16 cellular contexts compared by ENCODE assay signal in the genomic region with DNA sequence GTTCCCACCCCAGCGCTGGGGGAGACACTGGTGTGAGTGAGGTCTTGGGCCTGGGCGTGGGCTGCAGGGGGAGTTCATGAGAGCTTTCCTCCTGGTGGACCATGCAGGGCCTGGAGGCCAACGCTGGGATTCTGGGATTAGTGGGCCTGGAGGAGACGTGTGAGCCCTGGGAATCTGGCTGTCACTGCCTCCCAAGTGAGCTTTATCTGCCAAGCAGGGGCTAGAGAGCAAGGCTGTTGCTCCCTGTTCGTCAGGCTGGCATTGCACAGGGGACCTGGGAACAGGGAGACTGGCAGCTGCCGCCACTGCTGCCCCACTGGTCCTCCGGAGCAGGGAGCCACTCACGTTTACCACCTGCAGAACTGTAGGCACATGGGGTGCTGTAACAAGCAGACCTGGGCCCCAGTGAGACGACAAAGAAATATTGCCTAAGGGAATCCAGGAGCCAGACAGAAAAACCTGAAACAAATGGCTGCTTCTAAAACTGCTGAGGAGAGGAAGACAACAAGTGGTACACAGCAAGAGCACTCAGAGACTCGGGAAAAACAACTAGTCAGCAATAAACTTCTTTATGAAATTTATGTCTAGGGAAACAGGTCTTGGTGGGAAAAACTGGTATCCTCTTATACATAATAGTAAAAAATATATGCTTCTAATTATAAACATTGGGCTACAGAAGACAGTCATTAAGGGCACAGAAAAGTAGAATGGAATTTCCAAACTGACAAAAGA. TPM values are rescaled to one million over a fixed set of nuclear protein-coding genes. Genes with fewer than 3 reads are reported as not detected.
DNase-seq lines count a peak whose midpoint lies in the region; ATAC-seq, FAIRE-seq and TF ChIP-seq lines count a peak whose summit lies in the region.
"Had no signal": no experiment of that assay in that cellular context is flagged by ENCODE, and none has a peak within 500 bp of the region (broad histone marks: within the 10 kb centered on the region; RNA-seq: fewer than 3 reads in every experiment).

No MANE protein-coding gene starts in this region.

- DNase-seq in ELF-1 (ENCODE audit: low read depth, low spot score) (peak; percentile 67), NCI-H69 (lab: John Stamatoyannopoulos, UW) (peak; percentile 30), HepG2 (ENCODE audit: low spot score) (no peak), trophoblast cell (no peak), RWPE1 (ENCODE audit: low spot score) (no peak), NOMO-1 treated with dmso at 0.1 percent for 144 hours (lab: John Stamatoyannopoulos, UW; ENCODE audit: unreplicated experiment) (no peak)
- DNase-seq in effector memory CD4-positive, alpha-beta T cell: no peak
- DNase-seq: CD4-positive, alpha-beta memory T cell; DMS79; Karpas-422; NCI-H1105 treated with DMSO at 0.1 percent for 48 hours; NCI-H187 treated with DMSO at 0.1 percent for 48 hours; SW 1271 had no signal

- H3K27me3 ChIP-seq in HepG2 (ENCODE audit: control insufficient read depth in 1 of 2, insufficient read depth in 2 of 2, low read length in 2 of 2): no peaks in the 10 kb centered on the region
- H3K27me3 ChIP-seq in trophoblast cell (ENCODE audit: insufficient read depth, low read length): no peaks in the 10 kb centered on the region
- H3K27me3 ChIP-seq in effector memory CD4-positive, alpha-beta T cell (replicated peaks; ENCODE audit: control insufficient read depth, insufficient read depth, low read length, poor library complexity, severe bottlenecking): no peaks in the 10 kb centered on the region
- H3K27me3 ChIP-seq: SJSA1 had no signal

- H3K9me3 ChIP-seq in HepG2 (ENCODE audit: low read length) (no peaks in the 10 kb centered on the region), trophoblast cell (ENCODE audit: insufficient read depth, low read depth, low read length) (peaks cover 1% of the 10 kb centered on the region)
- H3K9me3 ChIP-seq in effector memory CD4-positive, alpha-beta T cell (ENCODE audit: control insufficient read depth, low read length): no peaks in the 10 kb centered on the region
- H3K9me3 ChIP-seq: SJSA1 had no signal

- TF ChIP-seq POLR2A in HepG2 (IDR thresholded peaks at IDR 0.05; ENCODE audit: insufficient read depth in 1 of 2, low read depth in 2 of 2, low read length in 2 of 2): no peak

- peaks cover 3% of the 10 kb centered on the region for H3K79me1 ChIP-seq in trophoblast cell (ENCODE audit: low read length)

- BruUV-seq in HepG2 (replicated peaks; lab: Mats Ljungman, UMichigan): no TSS peak

- TF ChIP-seq CTCF in HepG2 (CRISPR knock-in tag; IDR thresholded peaks at IDR 0.05) (no peak), RWPE1 (conservative IDR thresholded peaks at IDR 0.05; ENCODE audit: low read depth) (no peak)

- POLR2A ChIA-PET in HepG2 (lab: Yijun Ruan, JAX): no interaction called here
- POLR2A ChIA-PET in RWPE1 (lab: Yijun Ruan, JAX; ENCODE audit: low non-redundant PET): no interaction called here

- peak overlapping the region; percentile 1 for H2BK12ac ChIP-seq in trophoblast cell (ENCODE audit: low read length)

- ATAC-seq in HepG2 (no peak), HG03460 (IDR thresholded peaks at IDR 0.05; ENCODE audit: unreplicated experiment) (no peak)
- ATAC-seq: HCT116 had no signal

- no peak overlapping the region for H2BK5ac ChIP-seq in trophoblast cell (ENCODE audit: low read depth, low read length, poor library complexity)

- no peaks in the 10 kb centered on the region for H4K20me1 ChIP-seq in HepG2 (ENCODE audit: insufficient read depth, low read length)

- H3K9ac ChIP-seq in HepG2 (ENCODE audit: insufficient read depth, low read depth, low read length): no peak overlapping the region
- no peak overlapping the region for H3K9ac ChIP-seq in trophoblast cell (ENCODE audit: low read length)

- no peak for TF ChIP-seq RAD21 in HepG2 (CRISPR knock-in tag; IDR thresholded peaks at IDR 0.05)

- H2AK5ac ChIP-seq in trophoblast cell (ENCODE audit: low read length): no peak overlapping the region

- H3K36me3 ChIP-seq in HepG2 (replicated peaks in 1 of 2; ENCODE audit: control insufficient read depth in 1 of 2, insufficient read depth in 2 of 2, low read length in 2 of 2) (no peaks in the 10 kb centered on the region; a peak in 3 of 5 replicates), trophoblast cell (ENCODE audit: control insufficient read depth in 1 of 2, insufficient read depth in 2 of 2, low read length in 2 of 2) (no peaks in the 10 kb centered on the region)
- no peaks in the 10 kb centered on the region for H3K36me3 ChIP-seq in effector memory CD4-positive, alpha-beta T cell (ENCODE audit: control insufficient read depth, insufficient read depth, low read length)
- H3K36me3 ChIP-seq: SJSA1 had no signal

- peak overlapping the region; percentile 1 for H4K91ac ChIP-seq in trophoblast cell (ENCODE audit: low read depth, low read length)

- no peak overlapping the region for H3K18ac ChIP-seq in trophoblast cell (ENCODE audit: low read length)

- WGBS in HepG2 (ENCODE audit: low lambda C conversion rate): 93% methylated on average over 9 of the region's 10 CpGs
- no CpG with 5 or more reads among the region's 10 CpGs for WGBS in trophoblast cell (ENCODE audit: extremely low coverage, insufficient coverage, insufficient read length)

- TF ChIP-seq EP300 in HepG2 (IDR thresholded peaks at IDR 0.05; ENCODE audit: low read depth in 2 of 2, low read length in 2 of 2) (no peak), HepG2 (CRISPR knock-in tag; IDR thresholded peaks at IDR 0.05; ENCODE audit: borderline replicate concordance) (no peak)

- in situ Hi-C loops in HepG2 (cut with HindIII; ENCODE audit: extremely low pct_ligation_motif_present, low pct_unique_long_range_greater_than_20kb): no loop called here

- H2AFZ ChIP-seq in HepG2 (ENCODE audit: low read length) (no peak overlapping the region), trophoblast cell (ENCODE audit: insufficient read depth, low read length, poor library complexity) (no peak overlapping the region)

- CTCF ChIA-PET in HepG2 (lab: Yijun Ruan, JAX; ENCODE audit: low intra/inter-chr PET ratio, low total read pairs) (no interaction called here), RWPE1 (lab: Yijun Ruan, JAX) (interaction anchor here (0.6 kb wide), 2 partner anchors 14 to 99 kb away, joined by 3 read pairs; no protein-coding TSS in a partner anchor)

- H3K4me1 ChIP-seq in HepG2 (ENCODE audit: insufficient read depth, low read length): peaks cover 15% of the 10 kb centered on the region
- H3K4me1 ChIP-seq in trophoblast cell (ENCODE audit: control insufficient read depth in 1 of 2, insufficient read depth in 2 of 2, low read length in 2 of 2): peaks cover 11 to 15% of the 10 kb centered on the region in 2 experiments
- H3K4me1 ChIP-seq in effector memory CD4-positive, alpha-beta T cell (ENCODE audit: control insufficient read depth, insufficient read depth, low read length, poor library complexity, severe bottlenecking): no peaks in the 10 kb centered on the region

- H3K23ac ChIP-seq in trophoblast cell (ENCODE audit: low read length): no peak overlapping the region

- no peak overlapping the region for H2BK120ac ChIP-seq in trophoblast cell (ENCODE audit: insufficient read depth, low read length, poor library complexity)

- H3K79me2 ChIP-seq in HepG2 (ENCODE audit: insufficient read depth, low read length): no peaks in the 10 kb centered on the region
- no peaks in the 10 kb centered on the region for H3K79me2 ChIP-seq in trophoblast cell (ENCODE audit: control insufficient read depth, insufficient read depth, low read length, poor library complexity)

- H3K4me3 ChIP-seq in HepG2 (replicated peaks in 1 of 3; ENCODE audit: insufficient read depth in 1 of 3, low read depth in 2 of 3, low read length in 3 of 3) (no peak overlapping the region), trophoblast cell (ENCODE audit: low read depth, low read length) (no peak overlapping the region)
- H3K4me3 ChIP-seq in effector memory CD4-positive, alpha-beta T cell (ENCODE audit: insufficient read depth, low read depth, low read length, poor library complexity, severe bottlenecking): no peak overlapping the region
- H3K4me3 ChIP-seq: SJSA1 had no signal

- H4K12ac ChIP-seq in trophoblast cell (ENCODE audit: low read depth, low read length): no peak overlapping the region

- peak overlapping the region; percentile 0 for H3K14ac ChIP-seq in trophoblast cell (ENCODE audit: low read length)

- FAIRE-seq in HepG2 (lab: Jason Lieb, UNC): no peak

- peak overlapping the region; percentile 46 for H4K8ac ChIP-seq in trophoblast cell (ENCODE audit: low read depth, low read length)

- no peak overlapping the region for H3K27ac ChIP-seq in HepG2 (ENCODE audit: extremely low read length, insufficient read depth, low read length)
- no peak overlapping the region for H3K27ac ChIP-seq in trophoblast cell (ENCODE audit: low read depth, low read length)
- no peak overlapping the region for H3K27ac ChIP-seq in effector memory CD4-positive, alpha-beta T cell (ENCODE audit: insufficient read depth, low read length, poor library complexity, severe bottlenecking)
- H3K27ac ChIP-seq in RWPE1: no peak overlapping the region
- H3K27ac ChIP-seq: SJSA1 had no signal

- H3K4me2 ChIP-seq in HepG2 (ENCODE audit: low read depth, low read length) (no peak overlapping the region), trophoblast cell (ENCODE audit: low read length) (no peak overlapping the region)

- intact Hi-C loops in HepG2 (cut with micrococcal nuclease; ENCODE audit: unreplicated experiment): no loop called here

- peak overlapping the region; percentile 24 for H3K4ac ChIP-seq in trophoblast cell (ENCODE audit: low read depth, low read length)

RNA-seq across cellular contexts. Expression of gene PPP1R3G, which starts 45.2 kb away (rescaled TPM):
- 0.56 and 1.2 TPM in 2 replicates for total RNA-seq in HepG2 (2016; rRNA removed; fragmentation: Illumina TruSeq; extraction: Trizol)
- total RNA-seq in HepG2 (2016; cell fraction: cytosol; rRNA removed; fragmentation: Illumina TruSeq; extraction: Trizol; ENCODE audit: low read depth): 0.18 and 0.20 TPM in 2 replicates
- total RNA-seq in HepG2 (2016; cell fraction: insoluble cytoplasmic fraction; rRNA removed; fragmentation: Illumina TruSeq; extraction: Trizol): 0.61 and 1.0 TPM in 2 replicates
- total RNA-seq in HepG2 (2016; cell fraction: membrane; rRNA removed; fragmentation: Illumina TruSeq; extraction: Trizol): 0.52 and 0.74 TPM in 2 replicates
- total RNA-seq in HepG2 (2016; cell fraction: nucleus; rRNA removed; fragmentation: Illumina TruSeq; extraction: Trizol): 0.88 and 1.0 TPM in 2 replicates
- polyA plus RNA-seq in HepG2 (2011; rRNA removed): 1.3 and 1.8 TPM in 2 replicates
- polyA plus RNA-seq in HepG2 (2011; cell fraction: cytosol; rRNA removed): 1.5 and 1.9 TPM in 2 replicates
- polyA plus RNA-seq in HepG2 (2011; cell fraction: nucleus; rRNA removed): 3.4 and 3.6 TPM in 2 replicates
- 2.0 and 2.2 TPM in 2 replicates for polyA plus RNA-seq in HepG2 (2012)
- polyA plus RNA-seq in HepG2 (2016; cell fraction: cytosol; fragmentation: Illumina TruSeq; extraction: Trizol; ENCODE audit: low read depth): 0.11 TPM in 2 replicates
- polyA plus RNA-seq in HepG2 (2016; cell fraction: insoluble cytoplasmic fraction; fragmentation: Illumina TruSeq; extraction: Trizol; ENCODE audit: low read depth): 0.44 and 0.60 TPM in 2 replicates
- polyA plus RNA-seq in HepG2 (2016; cell fraction: membrane; fragmentation: Illumina TruSeq; extraction: Trizol; ENCODE audit: low read depth): 0.29 and 0.52 TPM in 2 replicates
- polyA plus RNA-seq in HepG2 (2016; cell fraction: nucleus; fragmentation: Illumina TruSeq; extraction: Trizol; ENCODE audit: insufficient read depth, low read depth): 0.61 and 0.77 TPM in 2 replicates
- polyA minus RNA-seq in HepG2 (2011; rRNA and poly(A)+ RNA removed; ENCODE audit: low replicate concordance): 0.14 and 3.0 TPM in 2 replicates
- 2.1 and 2.3 TPM in 2 replicates for polyA minus RNA-seq in HepG2 (2011; cell fraction: cytosol; rRNA and poly(A)+ RNA removed)
- 4.5 and 4.8 TPM in 2 replicates for polyA minus RNA-seq in HepG2 (2011; cell fraction: nucleus; rRNA and poly(A)+ RNA removed)
- 0.40 and 0.41 TPM in 2 replicates for polyA plus RNA-seq in trophoblast cell (2013)
- total RNA-seq: CD4-positive, alpha-beta memory T cell had no signal
- polyA plus RNA-seq: CD4-positive, alpha-beta memory T cell had no signal

Comparison
In these comparisons a context has a peak if more than half of its experiments do, and no peak if none do; other contexts are left out.
1. DNase-seq: peak in ELF-1 (single experiment) and NCI-H69 (single experiment); none in HepG2 (single experiment), trophoblast cell (0 of 2), effector memory CD4-positive, alpha-beta T cell (0 of 3), RWPE1 (single experiment) and NOMO-1 treated with dmso at 0.1 percent for 144 hours (single experiment).